Comparison of ENCODE assay signal across 1 cellular context in the genomic region with DNA sequence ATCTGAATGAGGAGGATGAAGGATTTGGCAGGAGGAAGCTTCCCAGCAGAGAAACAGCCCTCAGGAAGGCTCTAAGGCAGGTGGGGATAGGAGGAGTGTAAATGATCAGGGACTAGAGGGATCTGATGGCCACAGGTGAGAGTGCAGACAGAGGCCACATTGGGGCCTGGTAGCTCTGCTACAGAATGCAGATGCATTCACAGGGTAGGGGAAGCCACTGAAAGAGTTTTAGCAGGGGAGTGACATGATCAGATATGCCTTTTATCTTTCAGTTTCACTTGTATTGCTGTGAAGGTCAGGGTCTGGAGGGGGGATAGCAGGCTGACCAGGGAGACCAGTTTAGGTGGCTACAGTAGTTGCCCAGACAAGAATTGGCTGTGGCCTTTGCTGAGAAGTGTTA.
TF ChIP-seq lines count a peak whose summit lies in the region.

No MANE protein-coding gene starts in this region.

TF ChIP-seq in H1, 55 proteins besides CTCF, POLR2A, EP300 and RAD21 (continued from another document):
- no peak for TF ChIP-seq ZNF274 (IDR thresholded peaks at IDR 0.05; ENCODE audit: borderline replicate concordance, extremely low read depth, low read length)
- no peak for TF ChIP-seq SRF (IDR thresholded peaks at IDR 0.05; ENCODE audit: low read depth, low read length)
- TF ChIP-seq HDAC6 (IDR thresholded peaks at IDR 0.05; ENCODE audit: low read depth, low read length): no peak
- TF ChIP-seq GABPA (IDR thresholded peaks at IDR 0.05; ENCODE audit: borderline replicate concordance, insufficient read depth, low read length): no peak
- TF ChIP-seq KDM4A (IDR thresholded peaks at IDR 0.05; ENCODE audit: low read depth, low read length, severe bottlenecking): no peak
- no peak for TF ChIP-seq RBBP5 (IDR thresholded peaks at IDR 0.05; ENCODE audit: borderline replicate concordance, low read depth, low read length)
- TF ChIP-seq USF2 (IDR thresholded peaks at IDR 0.05; ENCODE audit: low read length): no peak
- no peak for TF ChIP-seq SP2 (IDR thresholded peaks at IDR 0.05; ENCODE audit: low read length)
- TF ChIP-seq BRCA1 (IDR thresholded peaks at IDR 0.05; ENCODE audit: low read depth, low read length): no peak
- no peak for TF ChIP-seq CREB1 (IDR thresholded peaks at IDR 0.05)
- TF ChIP-seq SUZ12 (IDR thresholded peaks at IDR 0.05; ENCODE audit: low read length): no peak
TF ChIP-seq in H1: peak in this region for 0.
